ENCODE assay signal across 1 cellular context in genomic region chr6:33324139-33324538, GRCh38.
TF ChIP-seq lines count a peak whose summit lies in the region.

No MANE protein-coding gene starts in this region.

TF ChIP-seq in GM12878, 131 proteins besides CTCF, POLR2A, EP300 and RAD21 (continued from another document):
- TF ChIP-seq, protein P1, sequence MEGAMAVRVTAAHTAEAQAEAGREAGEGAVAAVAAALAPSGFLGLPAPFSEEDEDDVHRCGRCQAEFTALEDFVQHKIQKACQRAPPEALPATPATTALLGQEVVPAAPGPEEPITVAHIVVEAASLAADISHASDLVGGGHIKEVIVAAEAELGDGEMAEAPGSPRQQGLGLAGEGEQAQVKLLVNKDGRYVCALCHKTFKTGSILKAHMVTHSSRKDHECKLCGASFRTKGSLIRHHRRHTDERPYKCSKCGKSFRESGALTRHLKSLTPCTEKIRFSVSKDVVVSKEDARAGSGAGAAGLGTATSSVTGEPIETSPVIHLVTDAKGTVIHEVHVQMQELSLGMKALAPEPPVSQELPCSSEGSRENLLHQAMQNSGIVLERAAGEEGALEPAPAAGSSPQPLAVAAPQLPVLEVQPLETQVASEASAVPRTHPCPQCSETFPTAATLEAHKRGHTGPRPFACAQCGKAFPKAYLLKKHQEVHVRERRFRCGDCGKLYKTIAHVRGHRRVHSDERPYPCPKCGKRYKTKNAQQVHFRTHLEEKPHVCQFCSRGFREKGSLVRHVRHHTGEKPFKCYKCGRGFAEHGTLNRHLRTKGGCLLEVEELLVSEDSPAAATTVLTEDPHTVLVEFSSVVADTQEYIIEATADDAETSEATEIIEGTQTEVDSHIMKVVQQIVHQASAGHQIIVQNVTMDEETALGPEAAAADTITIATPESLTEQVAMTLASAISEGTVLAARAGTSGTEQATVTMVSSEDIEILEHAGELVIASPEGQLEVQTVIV (IDR thresholded peaks at IDR 0.05; ENCODE audit: borderline replicate concordance, partially characterized antibody), result no peak
- no peak for TF ChIP-seq STAT3 (IDR thresholded peaks at IDR 0.05; ENCODE audit: low read depth, low read length)
- TF ChIP-seq CBX5 (IDR thresholded peaks at IDR 0.05; ENCODE audit: low read depth), result no peak
- no peak for TF ChIP-seq SUPT20H (IDR thresholded peaks at IDR 0.05; ENCODE audit: borderline replicate concordance, control insufficient read depth, low read depth, low read length)
- 0 out of 2 replicates have a peak, but pooled peaks have one; percentile 24 for TF ChIP-seq JUND (IDR thresholded peaks at IDR 0.05; ENCODE audit: low read depth, low read length)
- TF ChIP-seq CBFB (IDR thresholded peaks at IDR 0.05; ENCODE audit: low read depth), result no peak
- TF ChIP-seq, protein P2, sequence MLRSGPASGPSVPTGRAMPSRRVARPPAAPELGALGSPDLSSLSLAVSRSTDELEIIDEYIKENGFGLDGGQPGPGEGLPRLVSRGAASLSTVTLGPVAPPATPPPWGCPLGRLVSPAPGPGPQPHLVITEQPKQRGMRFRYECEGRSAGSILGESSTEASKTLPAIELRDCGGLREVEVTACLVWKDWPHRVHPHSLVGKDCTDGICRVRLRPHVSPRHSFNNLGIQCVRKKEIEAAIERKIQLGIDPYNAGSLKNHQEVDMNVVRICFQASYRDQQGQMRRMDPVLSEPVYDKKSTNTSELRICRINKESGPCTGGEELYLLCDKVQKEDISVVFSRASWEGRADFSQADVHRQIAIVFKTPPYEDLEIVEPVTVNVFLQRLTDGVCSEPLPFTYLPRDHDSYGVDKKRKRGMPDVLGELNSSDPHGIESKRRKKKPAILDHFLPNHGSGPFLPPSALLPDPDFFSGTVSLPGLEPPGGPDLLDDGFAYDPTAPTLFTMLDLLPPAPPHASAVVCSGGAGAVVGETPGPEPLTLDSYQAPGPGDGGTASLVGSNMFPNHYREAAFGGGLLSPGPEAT (IDR thresholded peaks at IDR 0.05; ENCODE audit: low read depth), result peak; percentile 65; the same call in 1 of the 2 replicates
- TF ChIP-seq TBL1XR1 (IDR thresholded peaks at IDR 0.05; ENCODE audit: low read depth, low read length), result no peak
- no peak for TF ChIP-seq ESRRA (IDR thresholded peaks at IDR 0.05; ENCODE audit: low read length)
- TF ChIP-seq HCFC1 (IDR thresholded peaks at IDR 0.05; ENCODE audit: low read length), result no peak
- TF ChIP-seq CHD2 (IDR thresholded peaks at IDR 0.05; ENCODE audit: borderline replicate concordance, low read depth, low read length), result no peak
- TF ChIP-seq, protein P3, sequence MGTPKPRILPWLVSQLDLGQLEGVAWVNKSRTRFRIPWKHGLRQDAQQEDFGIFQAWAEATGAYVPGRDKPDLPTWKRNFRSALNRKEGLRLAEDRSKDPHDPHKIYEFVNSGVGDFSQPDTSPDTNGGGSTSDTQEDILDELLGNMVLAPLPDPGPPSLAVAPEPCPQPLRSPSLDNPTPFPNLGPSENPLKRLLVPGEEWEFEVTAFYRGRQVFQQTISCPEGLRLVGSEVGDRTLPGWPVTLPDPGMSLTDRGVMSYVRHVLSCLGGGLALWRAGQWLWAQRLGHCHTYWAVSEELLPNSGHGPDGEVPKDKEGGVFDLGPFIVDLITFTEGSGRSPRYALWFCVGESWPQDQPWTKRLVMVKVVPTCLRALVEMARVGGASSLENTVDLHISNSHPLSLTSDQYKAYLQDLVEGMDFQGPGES (IDR thresholded peaks at IDR 0.05), result no peak
- TF ChIP-seq TCF3 (IDR thresholded peaks at IDR 0.05; ENCODE audit: borderline replicate concordance, insufficient read depth, low read depth, low read length), result 0 out of 2 replicates have a peak, but pooled peaks have one; percentile 29
- TF ChIP-seq CUX1 (IDR thresholded peaks at IDR 0.05; ENCODE audit: insufficient replicate concordance, low read depth, low read length), result no peak
- TF ChIP-seq RAD51 (IDR thresholded peaks at IDR 0.05), result no peak
- TF ChIP-seq NBN (IDR thresholded peaks at IDR 0.05), result no peak
- no peak for TF ChIP-seq CEBPB (IDR thresholded peaks at IDR 0.05; ENCODE audit: borderline replicate concordance in 1 of 2, low read depth in 2 of 2, low read length in 2 of 2)
- TF ChIP-seq NRF1 (conservative IDR thresholded peaks at IDR 0.05; ENCODE audit: low read depth, low read length), result no peak
- peak; percentile 71 for TF ChIP-seq SPI1 (IDR thresholded peaks at IDR 0.05; ENCODE audit: borderline replicate concordance, insufficient read depth, low read depth, low read length)
- TF ChIP-seq CREB1 (IDR thresholded peaks at IDR 0.05; ENCODE audit: low read depth), result no peak
- 0 out of 2 replicates have a peak, but pooled peaks have one; percentile 55 for TF ChIP-seq EED (IDR thresholded peaks at IDR 0.05; ENCODE audit: low read depth)
- TF ChIP-seq FOXM1 (IDR thresholded peaks at IDR 0.05; ENCODE audit: low read depth, low read length), result peak; percentile 22; the same call in 1 of the 2 replicates
- peak; percentile 70 to 84 for TF ChIP-seq IKZF2 (IDR thresholded peaks at IDR 0.05)
- TF ChIP-seq LARP7 (IDR thresholded peaks at IDR 0.05), result no peak
- no peak for TF ChIP-seq E2F8 (IDR thresholded peaks at IDR 0.05; ENCODE audit: low read depth, partially characterized antibody)
- TF ChIP-seq RUNX3 (IDR thresholded peaks at IDR 0.05; ENCODE audit: low read length), result peak; percentile 20; the same call in 1 of the 2 replicates
- peak; percentile 33; the same call in 1 of the 2 replicates for TF ChIP-seq NFIC (IDR thresholded peaks at IDR 0.05; ENCODE audit: low read depth, low read length)
- TF ChIP-seq CHD4 (IDR thresholded peaks at IDR 0.05), result no peak
- TF ChIP-seq, protein P4, sequence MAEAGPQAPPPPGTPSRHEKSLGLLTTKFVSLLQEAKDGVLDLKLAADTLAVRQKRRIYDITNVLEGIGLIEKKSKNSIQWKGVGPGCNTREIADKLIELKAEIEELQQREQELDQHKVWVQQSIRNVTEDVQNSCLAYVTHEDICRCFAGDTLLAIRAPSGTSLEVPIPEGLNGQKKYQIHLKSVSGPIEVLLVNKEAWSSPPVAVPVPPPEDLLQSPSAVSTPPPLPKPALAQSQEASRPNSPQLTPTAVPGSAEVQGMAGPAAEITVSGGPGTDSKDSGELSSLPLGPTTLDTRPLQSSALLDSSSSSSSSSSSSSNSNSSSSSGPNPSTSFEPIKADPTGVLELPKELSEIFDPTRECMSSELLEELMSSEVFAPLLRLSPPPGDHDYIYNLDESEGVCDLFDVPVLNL (IDR thresholded peaks at IDR 0.05; ENCODE audit: low read depth, low read length), result no peak
- no peak for TF ChIP-seq USF2 (IDR thresholded peaks at IDR 0.05; ENCODE audit: borderline replicate concordance, low read depth, low read length)
- TF ChIP-seq SRF (IDR thresholded peaks at IDR 0.05; ENCODE audit: low read depth in 2 of 2, low read length in 2 of 2), result 0 out of 4 replicates have a peak, but pooled peaks of 1 of the 2 experiments have one; percentile 43
- TF ChIP-seq ZBTB4 (CRISPR knock-in tag; IDR thresholded peaks at IDR 0.05), result no peak
- TF ChIP-seq MEF2B (IDR thresholded peaks at IDR 0.05; ENCODE audit: partially characterized antibody, poor library complexity, severe bottlenecking), result peak; percentile 75
- TF ChIP-seq ATF3 (IDR thresholded peaks at IDR 0.05; ENCODE audit: borderline replicate concordance, extremely low read depth, low read depth, low read length), result no peak
- TF ChIP-seq SMAD5 (IDR thresholded peaks at IDR 0.05; ENCODE audit: low read depth), result no peak
- TF ChIP-seq ZZZ3 (IDR thresholded peaks at IDR 0.05; ENCODE audit: control insufficient read depth, insufficient read length, low read depth), result no peak
- peak; percentile 14; the same call in 1 of the 2 replicates for TF ChIP-seq JUNB (IDR thresholded peaks at IDR 0.05)
